In genomic region chr11:108222686-108223448, GRCh38 we compare ENCODE assay signal across 8 cellular contexts. TPM values are rescaled to one million over a fixed set of nuclear protein-coding genes. Genes with fewer than 3 reads are reported as not detected.
DNase-seq lines count a peak whose midpoint lies in the region; ATAC-seq and TF ChIP-seq lines count a peak whose summit lies in the region.

TSS of gene ATM (plus strand) at chr11:108223067. CDS start at chr11:108227625, 4,558 bp downstream.

- H3K27ac ChIP-seq in SK-N-SH (ENCODE audit: low read depth in 2 of 2, low read length in 1 of 2) (peak within 1 kb of the TSS; percentile 92 to 96), thyroid gland (peak within 1 kb of the TSS; percentile 87 to 94 (median 93))

- no peaks in the 10 kb centered on the region for H3K9me2 ChIP-seq in SK-N-SH

- peak within 1 kb of the TSS; percentile 94 for H3K4me2 ChIP-seq in SK-N-SH

- POLR2A ChIA-PET in SK-N-SH (lab: Yijun Ruan, JAX) = interaction anchor here (1.1 to 1.6 kb wide), 2 partner anchors 16 to 214 kb away, joined by 3 read pairs; partner anchors contain the start of gene CUL5

- peaks cover 8 to 9% of the 10 kb centered on the region in 2 experiments for H3K36me3 ChIP-seq in SK-N-SH (replicated peaks in 1 of 2; ENCODE audit: control insufficient read depth in 1 of 2, insufficient read depth in 2 of 2, low read length in 1 of 2)
- H3K36me3 ChIP-seq in thyroid gland = no peaks in the 10 kb centered on the region

- H3K36me3 Mint-ChIP-seq in activated naive CD4-positive, alpha-beta T cell treated with anti-CD3 and anti-CD28 coated beads, Interleukin-2, amount 50 U/mL, for 72 hours = peaks cover 9 to 32% of the 10 kb centered on the region in 2 donors
- H3K36me3 Mint-ChIP-seq in glutamatergic neuron (ENCODE audit: unreplicated experiment) (no peaks in the 10 kb centered on the region), osteocyte (ENCODE audit: unreplicated experiment) (peaks cover 3% of the 10 kb centered on the region)

- H3K9me3 ChIP-seq in SK-N-SH (no peaks in the 10 kb centered on the region), thyroid gland (no peaks in the 10 kb centered on the region)

- under 1% methylated on average over 29 of the region's 64 CpGs for WGBS in SK-N-SH (ENCODE audit: low lambda C conversion rate)
- 0 to 1% methylated on average over 40 to 60 of the region's 64 CpGs for WGBS in thyroid gland, 2 donors

- no peak for TF ChIP-seq POLR2A in thyroid gland (IDR thresholded peaks at IDR 0.05)

- H3K27ac Mint-ChIP-seq in activated naive CD4-positive, alpha-beta T cell treated with anti-CD3 and anti-CD28 coated beads, Interleukin-2, amount 50 U/mL, for 72 hours = no peak within 1 kb of the TSS
- no peak within 1 kb of the TSS for H3K27ac Mint-ChIP-seq in glutamatergic neuron (ENCODE audit: unreplicated experiment)
- H3K27ac Mint-ChIP-seq in osteocyte (ENCODE audit: unreplicated experiment) = no peak within 1 kb of the TSS

- CTCF ChIA-PET in SK-N-SH (lab: Yijun Ruan, JAX) = interaction anchor here (0.6 to 3.6 kb wide), 15 partner anchors 9 to 495 kb away, joined by 3 to 9 read pairs (median 4); partner anchors contain the start of genes ACAT1 and CUL5

- H3K4me3 ChIP-seq in SK-N-SH (ENCODE audit: low read depth in 2 of 2, low read length in 1 of 2) = peak within 1 kb of the TSS; percentile 83 to 97
- peak within 1 kb of the TSS; percentile 32 to 86 (median 69) for H3K4me3 ChIP-seq in thyroid gland (replicated peaks in 1 of 3)

- H3K27me3 ChIP-seq in SK-N-SH (ENCODE audit: insufficient read depth) (no peaks in the 10 kb centered on the region), thyroid gland (no peaks in the 10 kb centered on the region)

- H3K4me1 Mint-ChIP-seq in glutamatergic neuron (ENCODE audit: low read depth, unreplicated experiment) = peaks cover 43% of the 10 kb centered on the region
- peaks cover 31% of the 10 kb centered on the region for H3K4me1 Mint-ChIP-seq in osteocyte (ENCODE audit: unreplicated experiment)

- H3K4me1 ChIP-seq in SK-N-SH (ENCODE audit: control insufficient read depth in 1 of 2, insufficient read depth in 2 of 2, low read depth in 1 of 2, low read length in 1 of 2) (peaks cover 10 to 23% of the 10 kb centered on the region in 2 experiments; a peak in 3 of 4 replicates), thyroid gland (peaks cover 31 to 35% of the 10 kb centered on the region in 2 donors)

- no peaks in the 10 kb centered on the region for H3K9me3 Mint-ChIP-seq in activated naive CD4-positive, alpha-beta T cell treated with anti-CD3 and anti-CD28 coated beads, Interleukin-2, amount 50 U/mL, for 72 hours
- H3K9me3 Mint-ChIP-seq in glutamatergic neuron (ENCODE audit: unreplicated experiment) = peaks cover 10% of the 10 kb centered on the region
- H3K9me3 Mint-ChIP-seq in osteocyte (ENCODE audit: unreplicated experiment) = no peaks in the 10 kb centered on the region

- ATAC-seq in HG02588 (IDR thresholded peaks at IDR 0.05; ENCODE audit: unreplicated experiment) = peak; percentile 75
- peak; percentile 76 to 77 for ATAC-seq in activated naive CD4-positive, alpha-beta T cell treated with anti-CD3 and anti-CD28 coated beads, Interleukin-2, amount 50 U/mL, for 72 hours

- peak within 1 kb of the TSS; percentile 93 for H3K9ac ChIP-seq in SK-N-SH

- TF ChIP-seq CTCF in GM10266 (IDR thresholded peaks at IDR 0.05; ENCODE audit: control insufficient read depth, insufficient read depth, low read depth, missing control alignments) (peak; percentile 92), SK-N-SH (IDR thresholded peaks at IDR 0.05) (peak; percentile 76), glutamatergic neuron (IDR thresholded peaks at IDR 0.05; ENCODE audit: partially characterized antibody, unreplicated experiment) (peak; percentile 40), osteocyte (IDR thresholded peaks at IDR 0.05) (peak; percentile 79), thyroid gland (IDR thresholded peaks at IDR 0.05) (peak in 5 of 6 experiments; percentile 32 to 78 (median 63))

- H3F3A ChIP-seq in SK-N-SH (replicated peaks; ENCODE audit: insufficient read depth) = peaks cover 9% of the 10 kb centered on the region

- H3K4me3 Mint-ChIP-seq in glutamatergic neuron (ENCODE audit: unreplicated experiment) (no peak within 1 kb of the TSS), osteocyte (ENCODE audit: unreplicated experiment) (no peak within 1 kb of the TSS)

- H2AFZ ChIP-seq in SK-N-SH (ENCODE audit: low read depth) = peak within 1 kb of the TSS; percentile 86

- H4K20me1 ChIP-seq in SK-N-SH (ENCODE audit: insufficient read depth) = no peaks in the 10 kb centered on the region

- H3K27me3 Mint-ChIP-seq in glutamatergic neuron (ENCODE audit: unreplicated experiment) (no peaks in the 10 kb centered on the region), osteocyte (ENCODE audit: unreplicated experiment) (no peaks in the 10 kb centered on the region)

- peaks cover 85% of the 10 kb centered on the region for H3K79me2 ChIP-seq in SK-N-SH (ENCODE audit: insufficient read depth)

- intact Hi-C loops in thyroid gland (cut with DNase I) = loop anchor here (10.0 kb wide), 1 partner anchor 98 kb away; the partner anchor contains the start of gene ACAT1

- peak; percentile 59 for TF ChIP-seq RAD21 in SK-N-SH (IDR thresholded peaks at IDR 0.05; ENCODE audit: low read length)

- DNase-seq in GM10266 (ENCODE audit: extremely low spot score) (peak; percentile 86), NCI-H1048 (lab: John Stamatoyannopoulos, UW) (peak; percentile 96), SK-N-SH (peak; percentile 91), glutamatergic neuron (peak; percentile 99), osteocyte (ENCODE audit: extremely low spot score, unreplicated experiment) (peak; percentile 100), thyroid gland (peak; percentile 100)
- DNase-seq in activated naive CD4-positive, alpha-beta T cell treated with anti-CD3 and anti-CD28 coated beads, Interleukin-2, amount 50 U/mL, for 72 hours (ENCODE audit: low spot score in 2 of 2) = peak; percentile 93 to 99

- TF ChIP-seq EP300 in SK-N-SH (IDR thresholded peaks at IDR 0.05; ENCODE audit: borderline replicate concordance in 1 of 2, low read depth in 1 of 2, low read length in 1 of 2) = no peak

TF ChIP-seq in SK-N-SH, 30 proteins besides CTCF, POLR2A, EP300 and RAD21 (continues in another document):
- TF ChIP-seq RFX5 (IDR thresholded peaks at IDR 0.05; ENCODE audit: low read length) (peak; percentile 36; the same call in 1 of the 2 replicates), RCOR1 (IDR thresholded peaks at IDR 0.05; ENCODE audit: low read length) (peak; percentile 30; the same call in 1 of the 2 replicates), MXI1 (IDR thresholded peaks at IDR 0.05; ENCODE audit: low read depth, low read length) (peak; percentile 92), ZBTB33 (IDR thresholded peaks at IDR 0.05; ENCODE audit: borderline replicate concordance, low read depth) (0 out of 2 replicates have a peak, but pooled peaks have one; percentile 32), PBX3 (IDR thresholded peaks at IDR 0.05) (0 out of 2 replicates have a peak, but pooled peaks have one; percentile 25), GATA2 (CRISPR knock-in tag; IDR thresholded peaks at IDR 0.05) (no peak), FOXJ3 (CRISPR knock-in tag; IDR thresholded peaks at IDR 0.05) (no peak), FOSL2 (IDR thresholded peaks at IDR 0.05; ENCODE audit: borderline replicate concordance, low read depth) (no peak), RXRA (IDR thresholded peaks at IDR 0.05; ENCODE audit: borderline replicate concordance, low read depth) (no peak), SMC3 (IDR thresholded peaks at IDR 0.05; ENCODE audit: low read depth, low read length) (peak; percentile 23; the same call in 1 of the 2 replicates), CHD2 (IDR thresholded peaks at IDR 0.05; ENCODE audit: low read length, partially characterized antibody) (peak; percentile 64), USF1 (IDR thresholded peaks at IDR 0.05; ENCODE audit: borderline replicate concordance, low read depth) (peak; percentile 67; the same call in 1 of the 2 replicates), SIN3A (IDR thresholded peaks at IDR 0.05; ENCODE audit: borderline replicate concordance, low read depth, low read length) (peak; percentile 96)

RNA-seq across cellular contexts. Expression of gene ATM, which starts in this region (rescaled TPM):
- polyA plus RNA-seq in SK-N-SH (2012; rRNA removed) = 14.1 and 20.4 TPM in 2 replicates
- 17.3 and 22.7 TPM in 2 replicates for polyA plus RNA-seq in SK-N-SH (2012; cell fraction: cytosol; rRNA removed)
- polyA plus RNA-seq in SK-N-SH (2012; cell fraction: nucleus; rRNA removed) = 24.4 and 55.9 TPM in 2 replicates
- total RNA-seq in activated naive CD4-positive, alpha-beta T cell treated with anti-CD3 and anti-CD28 coated beads, Interleukin-2, amount 50 U/mL, for 72 hours = 10 to 100 TPM; 36.4 to 81.3 TPM
- total RNA-seq in glutamatergic neuron (ENCODE audit: unreplicated experiment) = 139 TPM
- total RNA-seq in osteocyte = 72.1 and 79.6 TPM in 2 replicates
- 100 to 1,000 TPM in 3 of 4 donors, 10 to 100 TPM in 1; 84.4 to 207 (median 137) TPM for total RNA-seq in thyroid gland

Comparison
In these comparisons a context has a peak if more than half of its experiments do, and no peak if none do; other contexts are left out.
1. Peak in every context shown above with its lines: DNase-seq, ATAC-seq, H3K4me3 ChIP-seq and H3K27ac ChIP-seq.
2. CTCF ChIP-seq: peak in every context shown above with its lines; median percentile 92 in GM10266; 79 in osteocyte; 76 in SK-N-SH; 63 in thyroid gland; 40 in glutamatergic neuron.